ENCODE assay signal across 12 cellular contexts in the genomic region with DNA sequence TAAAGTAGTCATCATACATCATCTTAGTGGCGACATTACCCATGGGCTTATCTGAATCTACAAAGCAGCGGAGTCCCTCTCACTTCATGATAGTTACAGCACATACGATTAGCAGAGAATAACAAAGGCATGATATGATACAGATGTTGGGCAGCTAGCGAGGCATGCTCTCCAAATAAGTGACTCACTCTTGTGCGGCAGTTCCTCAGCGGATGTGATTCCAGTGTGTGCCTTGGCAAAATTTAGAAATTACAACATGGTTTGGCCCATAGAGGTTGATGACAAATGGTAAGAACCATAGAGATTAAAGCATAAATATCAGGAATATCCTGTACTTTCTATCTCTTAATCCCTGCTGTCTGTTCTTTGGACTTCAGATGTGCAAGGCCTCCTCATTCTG. TPM values are rescaled to one million over a fixed set of nuclear protein-coding genes. Genes with fewer than 3 reads are reported as not detected.
DNase-seq lines count a peak whose midpoint lies in the region; ATAC-seq, FAIRE-seq and TF ChIP-seq lines count a peak whose summit lies in the region.
"Had no signal": no experiment of that assay in that cellular context is flagged by ENCODE, and none has a peak within 500 bp of the region (broad histone marks: within the 10 kb centered on the region; RNA-seq: fewer than 3 reads in every experiment).

No MANE protein-coding gene starts in this region.

- 53% methylated on average over 6 of the region's 6 CpGs for WGBS in right cardiac atrium

- ATAC-seq in right cardiac atrium (peak; percentile 92 to 93), GM18511 (IDR thresholded peaks at IDR 0.05; ENCODE audit: unreplicated experiment) (no peak)

- intact Hi-C loops in right cardiac atrium (cut with DNase I): loop anchor here in 2 of 4 donors (10.0 kb wide), 1 partner anchor 165 kb away; no protein-coding TSS in a partner anchor

- DNase-seq in GM04504 (ENCODE audit: low read depth): peak; percentile 77
- peak; percentile 15 for DNase-seq in bronchial epithelial cell (ENCODE audit: low read depth)
- DNase-seq in right cardiac atrium: peak in 2 of 3 donors; percentile 54 to 66
- DNase-seq in skeletal muscle cell (ENCODE audit: low read depth): peak; percentile 67
- DNase-seq in DMS79 treated with DMSO at 0.1 percent for 48 hours (lab: John Stamatoyannopoulos, UW): no peak
- no peak for DNase-seq in NCI-H1105 (lab: John Stamatoyannopoulos, UW)
- no peak for DNase-seq in NCI-H226
- DNase-seq: activated CD4-positive, CD25-positive, alpha-beta regulatory T cell treated with anti-CD3 and anti-CD28 coated beads, Interleukin-2, amount 50 U/mL, for 72 hours; activated T-cell treated with anti-CD3 and anti-CD28 coated beads, Interleukin-2, amount 50 U/mL, for 24 hours; anterior cingulate cortex; substantia nigra had no signal

- no peaks in the 10 kb centered on the region for H3K36me3 ChIP-seq in bronchial epithelial cell (ENCODE audit: control insufficient read depth, insufficient read depth, low read length)

- H3K27me3 ChIP-seq in bronchial epithelial cell (ENCODE audit: control insufficient read depth, insufficient read depth, low read length) (no peaks in the 10 kb centered on the region), right cardiac atrium (ENCODE audit: control insufficient read depth, insufficient read depth) (no peaks in the 10 kb centered on the region)

- H3K4me3 ChIP-seq in bronchial epithelial cell (ENCODE audit: low read depth, low read length) (no peak overlapping the region), right cardiac atrium (ENCODE audit: low read length) (no peak overlapping the region), skeletal muscle cell (ENCODE audit: low read depth, low read length) (no peak overlapping the region)

- no peak for TF ChIP-seq CTCF in bronchial epithelial cell (IDR thresholded peaks at IDR 0.05; ENCODE audit: insufficient read depth, low read length, severe bottlenecking)

- H3K9me3 ChIP-seq in right cardiac atrium (ENCODE audit: control insufficient read depth, low read length): no peaks in the 10 kb centered on the region

- no peak overlapping the region for H3K27ac ChIP-seq in right cardiac atrium (ENCODE audit: low read length)

- FAIRE-seq in bronchial epithelial cell (lab: Jason Lieb, UNC): no peak

- H3K4me1 ChIP-seq in right cardiac atrium (ENCODE audit: control insufficient read depth, insufficient read depth, low read length): no peaks in the 10 kb centered on the region

RNA-seq across cellular contexts. Expression of gene PAXBP1, which starts 48.1 kb away (rescaled TPM):
- total RNA-seq in bronchial epithelial cell (25.6 and 26.6 TPM in 2 replicates), right cardiac atrium (10 to 100 TPM; 12.2 to 19.7 (median 16.1) TPM)
- 9.3 TPM for polyA plus RNA-seq in right cardiac atrium

Comparison
In these comparisons a context has a peak if more than half of its experiments do, and no peak if none do; other contexts are left out.
1. DNase-seq: peak in GM04504 (single experiment), bronchial epithelial cell (single experiment), right cardiac atrium (2 of 3) and skeletal muscle cell (single experiment); none in DMS79 treated with DMSO at 0.1 percent for 48 hours (single experiment), NCI-H1105 (single experiment) and NCI-H226 (single experiment).